8 cellular contexts compared by ENCODE assay signal in the genomic region with DNA sequence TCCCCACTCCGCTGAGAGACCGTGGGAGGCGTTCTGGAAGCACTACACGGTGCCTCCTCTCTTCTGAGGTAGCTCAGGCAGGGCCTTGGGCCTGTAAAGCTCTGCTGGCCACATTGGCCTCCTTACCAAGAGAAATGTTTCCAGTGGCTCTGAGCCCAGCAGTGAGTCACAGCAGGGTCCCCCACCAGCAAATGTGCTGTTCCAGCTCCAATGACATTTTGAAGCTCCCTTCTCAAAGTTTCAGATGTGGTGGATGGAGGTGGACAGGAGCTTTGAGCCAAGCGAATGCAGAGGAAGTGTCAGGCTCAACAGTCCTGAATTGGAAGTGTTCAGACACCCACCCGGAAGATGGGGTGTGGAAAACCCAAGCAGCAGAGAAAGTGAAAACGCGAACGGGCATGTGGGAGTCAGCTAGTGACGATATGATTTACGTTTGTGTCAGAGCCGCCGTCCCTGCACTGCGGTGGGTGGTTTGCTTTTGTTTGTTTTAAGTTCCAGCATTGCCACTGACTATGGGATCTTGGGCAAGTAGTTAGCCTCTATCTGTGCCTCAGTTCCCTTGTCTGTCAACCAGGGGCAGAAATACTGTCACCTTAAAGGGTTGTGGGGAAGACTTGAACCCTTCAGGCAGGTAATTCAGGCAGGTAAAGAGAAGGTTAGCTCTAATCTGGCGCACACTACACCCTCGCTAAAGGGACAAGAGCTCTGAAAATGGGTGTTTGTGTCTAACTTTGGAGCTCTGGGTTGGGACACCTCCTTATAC. TPM values are rescaled to one million over a fixed set of nuclear protein-coding genes. Genes with fewer than 3 reads are reported as not detected.
A peak's percentile ranks its signal among the peaks of the same experiment; 100 is the strongest.
DNase-seq lines count a peak whose midpoint lies in the region; ATAC-seq, FAIRE-seq and TF ChIP-seq lines count a peak whose summit lies in the region.

No MANE protein-coding gene starts in this region.

- no peak for TF ChIP-seq CTCF in thyroid gland (IDR thresholded peaks at IDR 0.05)

- no peaks in the 10 kb centered on the region for H3K9me3 ChIP-seq in thyroid gland

- DNase-seq in GM18507 (ENCODE audit: extremely low spot score, insufficient read length, low read depth) = no peak
- peak; percentile 57 for DNase-seq in activated T-cell treated with anti-CD3 and anti-CD28 coated beads, Interleukin-2, amount 50 U/mL, for 1 hour
- DNase-seq in left kidney (ENCODE audit: low read depth, low spot score) = peak; percentile 74
- DNase-seq in stimulated activated naive CD4-positive, alpha-beta T cell treated with Interleukin-2 at 50 U/mL for 16 hours (lab: John Stamatoyannopoulos, UW) = peak; percentile 74
- no peak for DNase-seq in amniotic stem cell (lab: John Stamatoyannopoulos, UW)
- no peak for DNase-seq in NAMALWA (ENCODE audit: low spot score)
- no peak for DNase-seq in thyroid gland

- ATAC-seq in HG03439 (IDR thresholded peaks at IDR 0.05; ENCODE audit: unreplicated experiment) = peak; percentile 48

- TF ChIP-seq POLR2A in thyroid gland (IDR thresholded peaks at IDR 0.05) = no peak

- H3K36me3 ChIP-seq in thyroid gland = no peaks in the 10 kb centered on the region

- intact Hi-C loops in thyroid gland (cut with DNase I) = no loop called here

- peak; percentile 89 for FAIRE-seq in GM18507 (lab: Jason Lieb, UNC)

- H3K27me3 ChIP-seq in thyroid gland = no peaks in the 10 kb centered on the region

- WGBS in thyroid gland, 2 donors = 73 to 84% methylated on average over 16 of the region's 16 CpGs

- no peaks in the 10 kb centered on the region for H3K4me1 ChIP-seq in thyroid gland

- no peak overlapping the region for H3K4me3 ChIP-seq in thyroid gland (replicated peaks in 1 of 3)

- H3K27ac ChIP-seq in thyroid gland = no peak overlapping the region

RNA-seq across cellular contexts. Expression of a gene that starts 38.2 kb away (rescaled TPM):
- 10 to 100 TPM; 53.7 to 76.3 (median 71.4) TPM for total RNA-seq in thyroid gland

Comparison
In these comparisons a context has a peak if more than half of its experiments do, and no peak if none do; other contexts are left out.
1. DNase-seq: peak in activated T-cell treated with anti-CD3 and anti-CD28 coated beads, Interleukin-2, amount 50 U/mL, for 1 hour (single experiment), left kidney (single experiment) and stimulated activated naive CD4-positive, alpha-beta T cell treated with Interleukin-2 at 50 U/mL for 16 hours (single experiment); none in GM18507 (single experiment), amniotic stem cell (single experiment), NAMALWA (single experiment) and thyroid gland (0 of 2).